23 cellular contexts compared by ENCODE assay signal in the genomic region with DNA sequence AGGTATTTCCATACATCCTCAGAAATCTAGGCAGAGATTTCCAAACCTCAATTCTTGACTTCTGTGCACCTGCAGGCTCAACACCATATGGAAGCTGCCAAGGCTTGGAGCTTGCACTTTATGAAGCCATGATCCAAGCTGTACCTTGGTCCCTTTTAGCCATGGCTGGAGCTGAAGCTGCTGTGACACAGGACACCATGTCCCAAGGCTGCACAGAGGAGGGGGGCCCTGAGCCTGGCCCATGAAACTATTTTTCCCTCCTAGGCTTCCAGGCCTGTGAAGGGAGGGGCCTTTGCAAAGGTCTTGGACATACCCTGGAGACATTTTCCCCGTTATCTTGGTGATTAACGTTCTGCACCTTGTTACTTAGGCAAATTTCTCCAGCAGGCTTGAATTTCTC.
"Had no signal": no experiment of that assay in that cellular context is flagged by ENCODE, and none has a peak within 500 bp of the region (broad histone marks: within the 10 kb centered on the region; RNA-seq: fewer than 3 reads in every experiment).

No MANE protein-coding gene starts in this region.

- H3K4me1 ChIP-seq: colonic mucosa, esophagus squamous epithelium, foreskin keratinocyte, gastroesophageal sphincter, heart left ventricle, heart right ventricle had no signal

- H3K4me3 Mint-ChIP-seq: dendritic cell treated with granulocyte-macrophage colony-stimulating factor and Interleukin-4, amounts not matched to agents 40 ng/mL and 50 ng/mL, for 4 days; effector memory CD8-positive, alpha-beta T cell; endodermal cell had no signal

- H3K9me3 ChIP-seq: colonic mucosa, esophagus squamous epithelium, heart left ventricle had no signal

- H3K4me3 ChIP-seq: colonic mucosa, coronary artery, dorsolateral prefrontal cortex, esophagus squamous epithelium, gastroesophageal sphincter, heart left ventricle, heart right ventricle had no signal

- H3K4me1 Mint-ChIP-seq: endodermal cell had no signal

- H3K27me3 Mint-ChIP-seq: dendritic cell treated with granulocyte-macrophage colony-stimulating factor and Interleukin-4, amounts not matched to agents 40 ng/mL and 50 ng/mL, for 4 days; effector memory CD8-positive, alpha-beta T cell had no signal

- DNase-seq: colonic mucosa; cortex of kidney; dermis blood vessel endothelial cell; dorsolateral prefrontal cortex; effector CD4-positive, alpha-beta T cell; effector CD8-positive, alpha-beta T cell; effector memory CD4-positive, alpha-beta T cell; effector memory CD8-positive, alpha-beta T cell; endodermal cell; erythroblast; esophagus squamous epithelium; foreskin fibroblast; foreskin keratinocyte; foreskin melanocyte; glutamatergic neuron; head of caudate nucleus; heart left ventricle; heart right ventricle had no signal

- H3K27me3 ChIP-seq: colonic mucosa, esophagus squamous epithelium, foreskin keratinocyte, gastroesophageal sphincter, heart left ventricle, heart right ventricle had no signal

- H3K27ac ChIP-seq: colonic mucosa, coronary artery, dorsolateral prefrontal cortex, epithelial cell of prostate, esophagus squamous epithelium, foreskin keratinocyte, gastroesophageal sphincter, heart left ventricle, heart right ventricle had no signal

- ATAC-seq: effector memory CD8-positive, alpha-beta T cell; esophagus mucosa; foreskin keratinocyte; gastroesophageal sphincter; heart left ventricle; heart right ventricle had no signal

- H3K27ac Mint-ChIP-seq: dendritic cell treated with granulocyte-macrophage colony-stimulating factor and Interleukin-4, amounts not matched to agents 40 ng/mL and 50 ng/mL, for 4 days; effector memory CD8-positive, alpha-beta T cell; endodermal cell had no signal

- H3K36me3 ChIP-seq: colonic mucosa, esophagus squamous epithelium, gastroesophageal sphincter, heart left ventricle, heart right ventricle had no signal
